ENCODE assay signal across 28 cellular contexts in the genomic region with DNA sequence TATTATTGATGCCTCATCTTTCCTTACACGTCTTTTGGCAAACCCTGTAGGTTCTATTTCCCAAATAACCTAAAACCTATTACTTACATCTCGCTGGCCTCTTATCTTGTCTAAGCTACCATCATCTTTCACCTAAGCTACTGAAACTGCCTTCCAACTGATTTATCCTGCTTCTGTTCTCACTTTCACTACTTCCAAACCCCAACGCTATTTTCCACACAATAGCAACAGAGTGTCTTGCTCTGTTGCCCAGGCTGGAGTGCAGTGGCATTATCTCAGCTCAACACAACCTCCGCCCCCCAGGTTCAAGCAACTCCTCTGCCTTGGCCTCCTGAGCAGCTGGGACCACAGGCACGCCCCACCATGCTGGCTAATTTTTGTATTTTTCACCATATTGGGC.
"Had no signal": no experiment of that assay in that cellular context is flagged by ENCODE, and none has a peak within 500 bp of the region (broad histone marks: within the 10 kb centered on the region; RNA-seq: fewer than 3 reads in every experiment).

No MANE protein-coding gene starts in this region.

- H3K9me3 ChIP-seq: spleen, thoracic aorta, uterus had no signal

- H3K9me3 Mint-ChIP-seq: activated naive CD8-positive, alpha-beta T cell treated with anti-CD3 and anti-CD28 coated beads, Interleukin-2, amount 50 U/mL, for 24 hours; activated T-cell treated with anti-CD3 and anti-CD28 coated beads, Interleukin-2, amount 50 U/mL, for 72 hours; dendritic cell treated with granulocyte-macrophage colony-stimulating factor and Interleukin-4, amounts not matched to agents 40 ng/mL and 50 ng/mL, for 4 days; endodermal cell; naive thymus-derived CD4-positive, alpha-beta T cell; stimulated activated naive CD8-positive, alpha-beta T cell treated with anti-CD3 and anti-CD28 coated beads, Interleukin-15, Interleukin-2, amounts not matched to agents 100 ng/mL and 50 ng/mL, for 24 hours; T-helper 1 cell treated with Interleukin-12 subunit alpha and Interleukin-12 subunit beta and Interleukin-4 antibody, amounts not matched to agents 30 μg/mL and 1 μg/mL, for 36 hours had no signal

- H3K4me1 Mint-ChIP-seq: endodermal cell had no signal

- H3K4me3 Mint-ChIP-seq: activated naive CD8-positive, alpha-beta T cell treated with anti-CD3 and anti-CD28 coated beads, Interleukin-2, amount 50 U/mL, for 24 hours; activated T-cell treated with anti-CD3 and anti-CD28 coated beads, Interleukin-2, amount 50 U/mL, for 72 hours; dendritic cell treated with granulocyte-macrophage colony-stimulating factor and Interleukin-4, amounts not matched to agents 40 ng/mL and 50 ng/mL, for 4 days; endodermal cell; stimulated activated naive CD8-positive, alpha-beta T cell treated with anti-CD3 and anti-CD28 coated beads, Interleukin-15, Interleukin-2, amounts not matched to agents 100 ng/mL and 50 ng/mL, for 24 hours; T-helper 1 cell treated with Interleukin-12 subunit alpha and Interleukin-12 subunit beta and Interleukin-4 antibody, amounts not matched to agents 30 μg/mL and 1 μg/mL, for 36 hours had no signal

- DNase-seq: activated CD4-positive, alpha-beta T cell treated with anti-CD3 and anti-CD28 coated beads, Interleukin-2, amount 50 U/mL, for 1 hour; activated CD4-positive, CD25-positive, alpha-beta regulatory T cell treated with anti-CD3 and anti-CD28 coated beads, Interleukin-2, amount 50 U/mL, for 72 hours; activated effector memory CD4-positive, alpha-beta T cell treated with Interleukin-2 at 50 U/mL for 16 hours; activated naive CD4-positive, alpha-beta T cell treated with Interleukin-2 at 50 U/mL for 16 hours; activated naive CD8-positive, alpha-beta T cell treated with anti-CD3 and anti-CD28 coated beads, Interleukin-2, amount 50 U/mL, for 24 hours; activated T-cell treated with anti-CD3 and anti-CD28 coated beads for 4 hours; activated T-cell treated with anti-CD3 and anti-CD28 coated beads, Interleukin-2, amount 50 U/mL, for 72 hours; amygdala; caudate nucleus; endodermal cell; foreskin fibroblast; head of caudate nucleus; hippocampal formation; midbrain; naive thymus-derived CD4-positive, alpha-beta T cell; right cardiac atrium; spleen; stimulated activated CD4-positive, alpha-beta T cell treated with anti-CD3 and anti-CD28 coated beads, Interleukin-2, amount 100 ng/mL, for 48 hours; SW 1271; T1000; trophoblast cell; uterus; WERI-Rb-1 had no signal

- H3K27me3 Mint-ChIP-seq: activated naive CD8-positive, alpha-beta T cell treated with anti-CD3 and anti-CD28 coated beads, Interleukin-2, amount 50 U/mL, for 24 hours; dendritic cell treated with granulocyte-macrophage colony-stimulating factor and Interleukin-4, amounts not matched to agents 40 ng/mL and 50 ng/mL, for 4 days; naive thymus-derived CD4-positive, alpha-beta T cell; stimulated activated naive CD8-positive, alpha-beta T cell treated with anti-CD3 and anti-CD28 coated beads, Interleukin-15, Interleukin-2, amounts not matched to agents 100 ng/mL and 50 ng/mL, for 24 hours had no signal

- H3K27ac Mint-ChIP-seq: activated naive CD8-positive, alpha-beta T cell treated with anti-CD3 and anti-CD28 coated beads, Interleukin-2, amount 50 U/mL, for 24 hours; activated T-cell treated with anti-CD3 and anti-CD28 coated beads, Interleukin-2, amount 50 U/mL, for 72 hours; dendritic cell treated with granulocyte-macrophage colony-stimulating factor and Interleukin-4, amounts not matched to agents 40 ng/mL and 50 ng/mL, for 4 days; endodermal cell; stimulated activated naive CD8-positive, alpha-beta T cell treated with anti-CD3 and anti-CD28 coated beads, Interleukin-15, Interleukin-2, amounts not matched to agents 100 ng/mL and 50 ng/mL, for 24 hours; T-helper 1 cell treated with Interleukin-12 subunit alpha and Interleukin-12 subunit beta and Interleukin-4 antibody, amounts not matched to agents 30 μg/mL and 1 μg/mL, for 36 hours had no signal

- ATAC-seq: activated naive CD8-positive, alpha-beta T cell treated with anti-CD3 and anti-CD28 coated beads, Interleukin-2, amount 50 U/mL, for 24 hours; activated T-cell treated with anti-CD3 and anti-CD28 coated beads, Interleukin-2, amount 50 U/mL, for 72 hours; esophagus mucosa; naive thymus-derived CD4-positive, alpha-beta T cell; right cardiac atrium had no signal
